ENCODE assay signal across 7 cellular contexts in genomic region chr2:219160186-219161017, GRCh38. TPM values are rescaled to one million over a fixed set of nuclear protein-coding genes. Genes with fewer than 3 reads are reported as not detected.
DNase-seq lines count a peak whose midpoint lies in the region; ATAC-seq and TF ChIP-seq lines count a peak whose summit lies in the region.

Gene NHEJ1, minus strand, starts transcription at chr2:219160815. Its CDS starts 2,453 bp downstream, at chr2:219158362.

- no peaks in the 10 kb centered on the region for H3K27me3 ChIP-seq in right cardiac atrium (ENCODE audit: control insufficient read depth, insufficient read depth)

- H3K36me3 Mint-ChIP-seq in T-helper 17 cell (ENCODE audit: low read depth): peaks cover 4% of the 10 kb centered on the region

- H3K4me1 ChIP-seq in right cardiac atrium (ENCODE audit: control insufficient read depth, insufficient read depth, low read length): peaks cover 3% of the 10 kb centered on the region

- ATAC-seq in HG02870 (IDR thresholded peaks at IDR 0.05; ENCODE audit: unreplicated experiment): peak; percentile 85
- ATAC-seq in T-helper 17 cell: peak; percentile 90
- peak; percentile 98 to 99 for ATAC-seq in right cardiac atrium

- H3K27me3 Mint-ChIP-seq in T-helper 17 cell: no peaks in the 10 kb centered on the region

- peak within 1 kb of the TSS; percentile 93 for H3K4me3 Mint-ChIP-seq in T-helper 17 cell

- H3K4me1 Mint-ChIP-seq in T-helper 17 cell: peaks cover 33% of the 10 kb centered on the region

- TF ChIP-seq CTCF in GM13977 (IDR thresholded peaks at IDR 0.05; ENCODE audit: extremely low read depth, insufficient read depth, missing control alignments): peak; percentile 96

- H3K9me3 ChIP-seq in T-helper 17 cell (ENCODE audit: control insufficient read depth, low read length, poor library complexity, severe bottlenecking): no peaks in the 10 kb centered on the region
- no peaks in the 10 kb centered on the region for H3K9me3 ChIP-seq in right cardiac atrium (ENCODE audit: control insufficient read depth, low read length)

- WGBS in right cardiac atrium: under 1% methylated on average over 70 of the region's 70 CpGs

- H3K27ac ChIP-seq in right cardiac atrium (ENCODE audit: low read length): peak within 1 kb of the TSS; percentile 98

- H3K4me3 ChIP-seq in right cardiac atrium (ENCODE audit: low read length): peak within 1 kb of the TSS; percentile 61

- peak within 1 kb of the TSS; percentile 90 for H3K27ac Mint-ChIP-seq in T-helper 17 cell

- intact Hi-C loops in right cardiac atrium (cut with DNase I): loop anchor here in 3 of 4 donors (2.0 to 10.0 kb wide), 3 partner anchors 134 to 137 kb away; no protein-coding TSS in a partner anchor

- in situ Hi-C loops in GM13977 (cut with MboI; ENCODE audit: low pct_unique_long_range_greater_than_20kb, low sequenced_read_pairs, unreplicated experiment): no loop called here

- DNase-seq in GM13977 (ENCODE audit: low spot score): peak; percentile 96
- DNase-seq in NCI-H146 treated with DMSO at 0.1 percent for 48 hours (lab: John Stamatoyannopoulos, UW; ENCODE audit: unreplicated experiment): peak; percentile 44
- peak; percentile 82 to 90 (median 84) for DNase-seq in T-helper 17 cell
- peak; percentile 31 to 99 (median 92) for DNase-seq in anterior cingulate cortex (lab: John Stamatoyannopoulos, UW)
- peak; percentile 97 to 99 (median 99) for DNase-seq in right cardiac atrium
- DNase-seq in renal cortical epithelial cell (ENCODE audit: low read depth): peak; percentile 78

RNA-seq across cellular contexts. Expression of gene NHEJ1, which starts in this region (rescaled TPM):
- 10 to 100 TPM; 11.8 to 15.2 TPM for total RNA-seq in T-helper 17 cell
- total RNA-seq in right cardiac atrium: 1 to 10 TPM; 5.4 to 9.4 (median 9.2) TPM
- 5.6 TPM for polyA plus RNA-seq in right cardiac atrium
- 18.4 and 24.6 TPM in 2 replicates for total RNA-seq in renal cortical epithelial cell

Comparison
In these comparisons a context has a peak if more than half of its experiments do, and no peak if none do; other contexts are left out.
1. Peak in every context shown above with its lines: DNase-seq, ATAC-seq, H3K4me3 ChIP-seq and H3K27ac ChIP-seq.
2. DNase-seq: peak in every context shown above with its lines; median percentile 99 in right cardiac atrium; 96 in GM13977; 92 in anterior cingulate cortex; 84 in T-helper 17 cell; 78 in renal cortical epithelial cell; 44 in NCI-H146 treated with DMSO at 0.1 percent for 48 hours.